8 cellular contexts compared by ENCODE assay signal in the genomic region with DNA sequence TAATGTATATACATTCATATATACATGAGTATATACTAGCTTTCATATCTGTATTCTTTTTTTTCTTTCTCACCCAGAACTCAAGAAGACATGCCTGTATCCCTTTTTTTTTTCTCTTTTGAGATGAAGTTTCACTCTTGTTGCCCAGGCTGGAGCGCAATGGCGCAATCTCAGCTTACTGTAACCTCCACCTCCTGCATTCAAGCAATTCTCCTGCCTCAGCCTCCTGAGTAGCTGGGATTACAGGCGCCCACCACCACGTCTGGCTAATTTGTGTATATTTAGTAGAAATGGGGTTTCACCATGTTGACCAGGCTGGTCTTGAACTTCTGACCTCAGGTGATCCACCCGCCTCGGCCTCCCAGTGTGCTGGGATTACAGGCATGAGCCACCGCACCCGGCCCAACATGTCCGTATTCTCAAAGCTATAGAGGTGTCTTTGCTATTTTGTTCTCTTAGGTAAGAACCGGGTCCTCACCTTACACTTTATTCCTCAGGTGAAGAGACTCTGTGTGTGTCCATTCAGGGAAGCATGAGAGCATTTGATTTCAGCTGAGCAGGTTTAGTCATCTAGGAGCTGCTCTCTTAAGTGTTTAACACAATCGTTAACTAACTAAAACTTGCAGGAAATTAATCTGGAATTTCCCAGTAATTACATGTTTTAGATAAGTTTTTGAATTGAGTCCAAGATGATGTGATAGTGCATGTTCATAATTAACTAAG.
DNase-seq lines count a peak whose midpoint lies in the region; ATAC-seq, FAIRE-seq and TF ChIP-seq lines count a peak whose summit lies in the region.
"Not testable (repeated sequence)": the region's sequence is repeated elsewhere in the genome, so short reads cannot be mapped to it uniquely, and the experiment has no call there.

No MANE protein-coding gene starts in this region.

- not testable (repeated sequence) for H4K20me1 ChIP-seq in KMS-11 (ENCODE audit: insufficient read depth)

- ATAC-seq in natural killer cell treated with Interleukin-12 subunit alpha and Interleukin-12 subunit beta and Interleukin-15 and Interleukin-18, amount 100 ng/mL, for 72 hours, result not testable (repeated sequence)

- H3K27ac ChIP-seq in 22Rv1 (peak overlapping the region; percentile 47), kidney (ENCODE audit: low read depth in 2 of 2, low read length in 2 of 2) (peak overlapping the region; percentile 78 to 96)
- not testable (repeated sequence) for H3K27ac ChIP-seq in KMS-11

- H2AFZ ChIP-seq in KMS-11 (ENCODE audit: low read depth), result not testable (repeated sequence)

- H3K27ac Mint-ChIP-seq in T-helper 2 cell treated with Interferon-gamma antibody and Interleukin-4, amounts not matched to agents 5 μg/mL and 100 μg/mL, for 36 hours, result peak overlapping the region; percentile 42
- H3K27ac Mint-ChIP-seq in activated naive CD8-positive, alpha-beta T cell treated with anti-CD3 and anti-CD28 coated beads for 36 hours, result peak overlapping the region; percentile 86
- H3K27ac Mint-ChIP-seq in natural killer cell treated with Interleukin-12 subunit alpha and Interleukin-12 subunit beta and Interleukin-15 and Interleukin-18, amount 100 ng/mL, for 72 hours, result peak overlapping the region; percentile 88 to 91
- H3K27ac Mint-ChIP-seq in stimulated activated naive CD8-positive, alpha-beta T cell treated with anti-CD3 and anti-CD28 coated beads, Interleukin-15, Interleukin-2, amounts not matched to agents 100 ng/mL and 50 ng/mL, for 24 hours, result peak overlapping the region; percentile 85

- H3K9me3 ChIP-seq in kidney (ENCODE audit: control insufficient read depth in 1 of 2, low read length in 2 of 2), result not testable (repeated sequence)

- H3K9me3 Mint-ChIP-seq in T-helper 2 cell treated with Interferon-gamma antibody and Interleukin-4, amounts not matched to agents 5 μg/mL and 100 μg/mL, for 36 hours; natural killer cell treated with Interleukin-12 subunit alpha and Interleukin-12 subunit beta and Interleukin-15 and Interleukin-18, amount 100 ng/mL, for 72 hours; stimulated activated naive CD8-positive, alpha-beta T cell treated with anti-CD3 and anti-CD28 coated beads, Interleukin-15, Interleukin-2, amounts not matched to agents 100 ng/mL and 50 ng/mL, for 24 hours: not testable (repeated sequence)
- H3K9me3 Mint-ChIP-seq in activated naive CD8-positive, alpha-beta T cell treated with anti-CD3 and anti-CD28 coated beads for 36 hours, result peaks cover 17% of the 10 kb centered on the region

- not testable (repeated sequence) for H3K79me2 ChIP-seq in KMS-11 (ENCODE audit: insufficient read depth, low read depth)

- not testable (repeated sequence) for H3K27me3 Mint-ChIP-seq in T-helper 2 cell treated with Interferon-gamma antibody and Interleukin-4, amounts not matched to agents 5 μg/mL and 100 μg/mL, for 36 hours (ENCODE audit: low read depth); activated naive CD8-positive, alpha-beta T cell treated with anti-CD3 and anti-CD28 coated beads for 36 hours; natural killer cell treated with Interleukin-12 subunit alpha and Interleukin-12 subunit beta and Interleukin-15 and Interleukin-18, amount 100 ng/mL, for 72 hours; stimulated activated naive CD8-positive, alpha-beta T cell treated with anti-CD3 and anti-CD28 coated beads, Interleukin-15, Interleukin-2, amounts not matched to agents 100 ng/mL and 50 ng/mL, for 24 hours

- H3K4me1 ChIP-seq in KMS-11 (ENCODE audit: low read depth, poor library complexity, severe bottlenecking) (peaks cover 46% of the 10 kb centered on the region), kidney (ENCODE audit: control insufficient read depth in 1 of 2, insufficient read depth in 1 of 2, low read depth in 1 of 2, low read length in 2 of 2) (peaks cover 9 to 20% of the 10 kb centered on the region in 2 donors)

- intact Hi-C loops in kidney (cut with DNase I), result loop anchor here (10.0 kb wide), 1 partner anchor 100 kb away; no protein-coding TSS in a partner anchor

- not testable (repeated sequence) for H3K9ac ChIP-seq in KMS-11
- H3K9ac ChIP-seq in kidney (ENCODE audit: low read length in 2 of 2), result peak overlapping the region in 1 of 2 donors; percentile 64

- not testable (repeated sequence) for FAIRE-seq in kidney (lab: Jason Lieb, UNC)

- H3K4me3 ChIP-seq in KMS-11 (IDR thresholded peaks at IDR 0.05; ENCODE audit: insufficient read depth, low read depth, low read length), result peak overlapping the region; percentile 55
- not testable (repeated sequence) for H3K4me3 ChIP-seq in epithelial cell of esophagus (ENCODE audit: low read length)
- H3K4me3 ChIP-seq in kidney (ENCODE audit: low read length in 2 of 2), result peak overlapping the region; percentile 19 to 59

- H3K4me3 Mint-ChIP-seq in T-helper 2 cell treated with Interferon-gamma antibody and Interleukin-4, amounts not matched to agents 5 μg/mL and 100 μg/mL, for 36 hours, result peak overlapping the region; percentile 72
- H3K4me3 Mint-ChIP-seq in activated naive CD8-positive, alpha-beta T cell treated with anti-CD3 and anti-CD28 coated beads for 36 hours, result peak overlapping the region; percentile 71
- H3K4me3 Mint-ChIP-seq in natural killer cell treated with Interleukin-12 subunit alpha and Interleukin-12 subunit beta and Interleukin-15 and Interleukin-18, amount 100 ng/mL, for 72 hours, result peak overlapping the region; percentile 78
- H3K4me3 Mint-ChIP-seq in stimulated activated naive CD8-positive, alpha-beta T cell treated with anti-CD3 and anti-CD28 coated beads, Interleukin-15, Interleukin-2, amounts not matched to agents 100 ng/mL and 50 ng/mL, for 24 hours, result peak overlapping the region; percentile 83

- H3K27me3 ChIP-seq in KMS-11 (ENCODE audit: insufficient read depth, low read depth), result not testable (repeated sequence)

- not testable (repeated sequence) for DNase-seq in T-helper 2 cell treated with Interferon-gamma antibody and Interleukin-4, amounts not matched to agents 5 μg/mL and 100 μg/mL, for 36 hours (ENCODE audit: low spot score); activated naive CD8-positive, alpha-beta T cell treated with anti-CD3 and anti-CD28 coated beads for 36 hours; kidney; natural killer cell treated with Interleukin-12 subunit alpha and Interleukin-12 subunit beta and Interleukin-15 and Interleukin-18, amount 100 ng/mL, for 72 hours (ENCODE audit: low spot score)
- DNase-seq in epithelial cell of esophagus (ENCODE audit: low read depth), result peak; percentile 77

- not testable (repeated sequence) for H3K36me3 ChIP-seq in KMS-11 (ENCODE audit: insufficient read depth); kidney (ENCODE audit: control insufficient read depth in 1 of 2, insufficient read depth in 2 of 2, low read length in 2 of 2)

- peak overlapping the region; percentile 40; the same call in 1 of the 2 replicates for H3K4me2 ChIP-seq in KMS-11

- not testable (repeated sequence) for TF ChIP-seq CTCF in 22Rv1 (IDR thresholded peaks at IDR 0.05); KMS-11 (conservative IDR thresholded peaks at IDR 0.05; ENCODE audit: low read depth, low read length); epithelial cell of esophagus (IDR thresholded peaks at IDR 0.05; ENCODE audit: insufficient read depth, low read depth, low read length, missing control alignments); kidney (IDR thresholded peaks at IDR 0.05; ENCODE audit: borderline replicate concordance, extremely low read depth, insufficient read depth)

- peaks cover 11% of the 10 kb centered on the region for H3K36me3 Mint-ChIP-seq in T-helper 2 cell treated with Interferon-gamma antibody and Interleukin-4, amounts not matched to agents 5 μg/mL and 100 μg/mL, for 36 hours (ENCODE audit: low read depth)
- H3K36me3 Mint-ChIP-seq in activated naive CD8-positive, alpha-beta T cell treated with anti-CD3 and anti-CD28 coated beads for 36 hours, result peaks cover 21% of the 10 kb centered on the region
- peaks cover 14% of the 10 kb centered on the region for H3K36me3 Mint-ChIP-seq in natural killer cell treated with Interleukin-12 subunit alpha and Interleukin-12 subunit beta and Interleukin-15 and Interleukin-18, amount 100 ng/mL, for 72 hours
- peaks cover 20% of the 10 kb centered on the region for H3K36me3 Mint-ChIP-seq in stimulated activated naive CD8-positive, alpha-beta T cell treated with anti-CD3 and anti-CD28 coated beads, Interleukin-15, Interleukin-2, amounts not matched to agents 100 ng/mL and 50 ng/mL, for 24 hours (ENCODE audit: low read depth)

- peaks cover 58% of the 10 kb centered on the region for H3K4me1 Mint-ChIP-seq in T-helper 2 cell treated with Interferon-gamma antibody and Interleukin-4, amounts not matched to agents 5 μg/mL and 100 μg/mL, for 36 hours (ENCODE audit: low read depth)
- H3K4me1 Mint-ChIP-seq in activated naive CD8-positive, alpha-beta T cell treated with anti-CD3 and anti-CD28 coated beads for 36 hours, result peaks cover 60% of the 10 kb centered on the region
- H3K4me1 Mint-ChIP-seq in natural killer cell treated with Interleukin-12 subunit alpha and Interleukin-12 subunit beta and Interleukin-15 and Interleukin-18, amount 100 ng/mL, for 72 hours (ENCODE audit: low read depth in 2 of 2), result peaks cover 61% of the 10 kb centered on the region in 2 donors
- peaks cover 65% of the 10 kb centered on the region for H3K4me1 Mint-ChIP-seq in stimulated activated naive CD8-positive, alpha-beta T cell treated with anti-CD3 and anti-CD28 coated beads, Interleukin-15, Interleukin-2, amounts not matched to agents 100 ng/mL and 50 ng/mL, for 24 hours (ENCODE audit: low read depth)
